8 cellular contexts compared by ENCODE assay signal in genomic region chr1:212286437-212287131, GRCh38. TPM values are rescaled to one million over a fixed set of nuclear protein-coding genes. Genes with fewer than 3 reads are reported as not detected.
DNase-seq lines count a peak whose midpoint lies in the region; ATAC-seq and TF ChIP-seq lines count a peak whose summit lies in the region.

No MANE protein-coding gene starts in this region.

- WGBS in GM23248 (ENCODE audit: low coverage in 1 of 2, low lambda C conversion rate in 2 of 2, missing lambda C conversion rate in 2 of 2), 2 experiments, result 1 to 3% methylated on average over 19 of the region's 19 CpGs
- 1% methylated on average over 19 of the region's 19 CpGs for WGBS in esophagus, 2 donors
- no CpG with 5 or more reads among the region's 19 CpGs for WGBS in neuronal stem cell (ENCODE audit: extremely low coverage in 2 of 2, insufficient read length in 2 of 2, insufficient replicate concordance in 1 of 2), 2 donors

- H3K9ac ChIP-seq in GM23248 (peak overlapping the region; percentile 90), SK-N-MC (ENCODE audit: insufficient read length) (peak overlapping the region; percentile 72), neuronal stem cell (ENCODE audit: low read depth, low read length, poor library complexity) (peak overlapping the region; percentile 71)

- H4K91ac ChIP-seq in neuronal stem cell (ENCODE audit: low read depth, low read length, poor library complexity), result no peak overlapping the region

- H3K36me3 ChIP-seq in GM23248 (ENCODE audit: low read depth), result no peaks in the 10 kb centered on the region
- H3K36me3 ChIP-seq in SK-N-MC (ENCODE audit: insufficient read depth, low read length), result no peaks in the 10 kb centered on the region
- H3K36me3 ChIP-seq in esophagus (ENCODE audit: control insufficient read depth in 2 of 2, insufficient read depth in 2 of 2, low read length in 1 of 2), result no peaks in the 10 kb centered on the region
- no peaks in the 10 kb centered on the region for H3K36me3 ChIP-seq in neuronal stem cell (replicated peaks in 1 of 2; ENCODE audit: control insufficient read depth in 2 of 2, insufficient read depth in 2 of 2, low read length in 2 of 2)

- peak overlapping the region; percentile 91 for H3K18ac ChIP-seq in neuronal stem cell (ENCODE audit: low read length)

- H2BK15ac ChIP-seq in neuronal stem cell (ENCODE audit: low read length), result no peak overlapping the region

- POLR2A ChIA-PET in AG04450 (lab: Yijun Ruan, JAX), result interaction anchor here (0.8 kb wide), 1 partner anchor 216 kb away, joined by 3 read pairs; no protein-coding TSS in a partner anchor

- peak overlapping the region; percentile 45 for H3K23ac ChIP-seq in neuronal stem cell (ENCODE audit: low read depth, low read length, poor library complexity)

- DNase-seq in AG04450 (ENCODE audit: low read depth, low spot score) (no peak), GM23248 (peak; percentile 51), SK-N-MC (ENCODE audit: low read depth, low spot score) (no peak), neuronal stem cell (ENCODE audit: low spot score) (no peak), NCI-H1092 (lab: John Stamatoyannopoulos, UW) (no peak), cerebellar nuclear complex (lab: John Stamatoyannopoulos, UW) (no peak)

- H3K9me3 ChIP-seq in AG04450 (ENCODE audit: control insufficient read depth, insufficient read depth, low read length) (peaks cover 2% of the 10 kb centered on the region; the same call in 1 of the 2 replicates), GM23248 (ENCODE audit: low read depth) (no peaks in the 10 kb centered on the region), SK-N-MC (ENCODE audit: low read depth, low read length) (no peaks in the 10 kb centered on the region), esophagus (ENCODE audit: control insufficient read depth in 2 of 2, insufficient read depth in 1 of 2, low read depth in 1 of 2, low read length in 1 of 2) (no peaks in the 10 kb centered on the region), neuronal stem cell (replicated peaks in 1 of 2; ENCODE audit: control insufficient read depth in 2 of 2, insufficient read depth in 1 of 2, low read depth in 1 of 2, low read length in 2 of 2) (no peaks in the 10 kb centered on the region)

- CTCF ChIA-PET in AG04450 (lab: Charles Lee), result interaction anchor here (1.4 to 3.4 kb wide), 4 partner anchors 169 to 251 kb away, joined by 4 to 46 read pairs (median 10); partner anchors contain the start of genes DTL and INTS7

- peaks cover 57% of the 10 kb centered on the region for H3K79me2 ChIP-seq in GM23248 (ENCODE audit: insufficient read depth)

- H2BK5ac ChIP-seq in neuronal stem cell (ENCODE audit: low read length), result peak overlapping the region; percentile 25

- in situ Hi-C loops in GM23248 (cut with MboI), result no loop called here

- H4K8ac ChIP-seq in neuronal stem cell (ENCODE audit: low read depth, low read length), result no peak overlapping the region

- H3K9me2 ChIP-seq in GM23248 (ENCODE audit: insufficient read depth), result no peaks in the 10 kb centered on the region

- no peak overlapping the region for H2AK5ac ChIP-seq in neuronal stem cell (ENCODE audit: low read depth, low read length)

- H2AFZ ChIP-seq in GM23248, result peak overlapping the region; percentile 73
- peak overlapping the region; percentile 99 for H2AFZ ChIP-seq in neuronal stem cell (ENCODE audit: low read length)

- H3F3A ChIP-seq in GM23248 (ENCODE audit: insufficient read depth), result peaks cover 10% of the 10 kb centered on the region; the same call in 1 of the 2 replicates

- H3K27me3 ChIP-seq in AG04450 (ENCODE audit: control insufficient read depth, insufficient read depth, low read length) (no peaks in the 10 kb centered on the region), GM23248 (replicated peaks; ENCODE audit: insufficient read depth) (no peaks in the 10 kb centered on the region), esophagus (ENCODE audit: control insufficient read depth in 1 of 2, insufficient read depth in 2 of 2, low read length in 2 of 2) (no peaks in the 10 kb centered on the region), neuronal stem cell (ENCODE audit: control insufficient read depth in 3 of 3, insufficient read depth in 3 of 3, low read depth in 1 of 3, low read length in 3 of 3) (peaks cover 0 to 5% (median 0%) of the 10 kb centered on the region in 3 experiments)

- H3K27ac ChIP-seq in AG04450 (ENCODE audit: low read depth, low read length) (no peak overlapping the region), GM23248 (peak overlapping the region; percentile 88), SK-N-MC (no peak overlapping the region), esophagus (ENCODE audit: low read depth in 2 of 2, low read length in 1 of 2) (peak overlapping the region; percentile 96 to 100), neuronal stem cell (replicated peaks; ENCODE audit: low read length) (no peak overlapping the region)

- no peak for ATAC-seq in GM19395 (IDR thresholded peaks at IDR 0.05; ENCODE audit: unreplicated experiment)

- H2BK12ac ChIP-seq in neuronal stem cell (ENCODE audit: low read length), result no peak overlapping the region

- peaks cover 2% of the 10 kb centered on the region for H3K79me1 ChIP-seq in neuronal stem cell (ENCODE audit: low read depth, low read length)

- H3K4me1 ChIP-seq in GM23248 (ENCODE audit: insufficient read depth) (peaks cover 32% of the 10 kb centered on the region), esophagus (ENCODE audit: control insufficient read depth in 2 of 2, insufficient read depth in 2 of 2, low read length in 1 of 2) (peaks cover 0 to 2% of the 10 kb centered on the region in 2 donors), neuronal stem cell (ENCODE audit: control insufficient read depth in 2 of 2, insufficient read depth in 1 of 2, low read depth in 1 of 2, low read length in 2 of 2) (peaks cover 0 to 2% of the 10 kb centered on the region in 2 donors)

- no peak overlapping the region for H2BK120ac ChIP-seq in neuronal stem cell (ENCODE audit: low read depth, low read length)

- H3K14ac ChIP-seq in neuronal stem cell (ENCODE audit: low read length), result no peak overlapping the region

- no peak for TF ChIP-seq CTCF in AG04450 (IDR thresholded peaks at IDR 0.05; ENCODE audit: low read depth, low read length)

- H3K4me3 ChIP-seq in AG04450 (ENCODE audit: low read depth, low read length) (peak overlapping the region; percentile 92), GM23248 (peak overlapping the region; percentile 92), SK-N-MC (peak overlapping the region; percentile 98), esophagus (ENCODE audit: low read depth in 1 of 2, low read length in 2 of 2) (peak overlapping the region; percentile 74 to 98), neuronal stem cell (ENCODE audit: low read length in 2 of 2) (peak overlapping the region; percentile 63 to 99)

- no peaks in the 10 kb centered on the region; the same call in none of the 2 replicates for H4K20me1 ChIP-seq in GM23248 (ENCODE audit: insufficient read depth)

- H3K4me2 ChIP-seq in GM23248 (ENCODE audit: unreplicated experiment), result peak overlapping the region; percentile 98
- peak overlapping the region; percentile 84 for H3K4me2 ChIP-seq in neuronal stem cell (ENCODE audit: insufficient read depth, low read length, poor library complexity, severe bottlenecking)

- no peak overlapping the region for H3K4ac ChIP-seq in neuronal stem cell (ENCODE audit: low read length)

RNA-seq across cellular contexts. Expression of gene PPP2R5A, which starts 1.4 kb away (rescaled TPM):
- polyA plus RNA-seq in AG04450 (2011; rRNA removed) (23.0 and 31.5 TPM in 2 replicates), GM23248 (2016; fragmentation: Nextera tagmentation; extraction: Ambion mirVana) (13.9 and 14.2 TPM in 2 replicates), esophagus (10 to 100 TPM; 29.0 to 37.3 TPM)
- polyA minus RNA-seq in AG04450 (2011; rRNA and poly(A)+ RNA removed), result 5.3 and 9.6 TPM in 2 replicates
- 31.7 and 37.9 TPM in 2 replicates for total RNA-seq in GM23248 (2014; rRNA removed; shearing (Covaris generic))
- 8.2 TPM for polyA plus RNA-seq in neuronal stem cell (2013, experiment 1 of 2)
- polyA plus RNA-seq in neuronal stem cell (2013, experiment 2 of 2), result 8.2 TPM

Comparison
In these comparisons a context has a peak if more than half of its experiments do, and no peak if none do; other contexts are left out.
1. H3K27ac ChIP-seq: peak in GM23248 (single experiment) and esophagus (2 of 2); none in AG04450 (single experiment), SK-N-MC (single experiment) and neuronal stem cell (single experiment).
2. Peak in every context shown above with its lines, with median percentiles within 50 percentile points of each other: H3K4me3 ChIP-seq and H3K9ac ChIP-seq.